9 cellular contexts compared by ENCODE assay signal in genomic region chr9:124040935-124041816, GRCh38. TPM values are rescaled to one million over a fixed set of nuclear protein-coding genes. Genes with fewer than 3 reads are reported as not detected.
DNase-seq lines count a peak whose midpoint lies in the region; TF ChIP-seq lines count a peak whose summit lies in the region.
"Had no signal": no experiment of that assay in that cellular context is flagged by ENCODE, and none has a peak within 500 bp of the region (broad histone marks: within the 10 kb centered on the region; RNA-seq: fewer than 3 reads in every experiment).

No MANE protein-coding gene starts in this region.

- no peak for DNase-seq in HFF-Myc (ENCODE audit: extremely low read depth, low read depth)
- peak; percentile 65 for DNase-seq in UCSD-AML1 (lab: John Stamatoyannopoulos, UW; ENCODE audit: unreplicated experiment)
- peak; percentile 46 for DNase-seq in dermis blood vessel endothelial cell
- no peak for DNase-seq in mesenchymal stem cell
- DNase-seq in stimulated activated naive CD4-positive, alpha-beta T cell treated with Interleukin-2 at 50 U/mL for 16 hours (lab: John Stamatoyannopoulos, UW) = no peak
- DNase-seq in putamen (ENCODE audit: low spot score) = no peak

- peak overlapping the region; percentile 79 for H3K4me2 ChIP-seq in mesenchymal stem cell (ENCODE audit: low read length, poor library complexity, severe bottlenecking)

- H2BK5ac ChIP-seq in mesenchymal stem cell (ENCODE audit: low read depth, low read length, poor library complexity, severe bottlenecking) = no peak overlapping the region

- H3K36me3 ChIP-seq in mesenchymal stem cell (ENCODE audit: control insufficient read depth in 1 of 2, insufficient read depth in 2 of 2, low read depth in 1 of 2, low read length in 2 of 2) (no peaks in the 10 kb centered on the region), subcutaneous abdominal adipose tissue (ENCODE audit: control insufficient read depth in 5 of 5, insufficient read depth in 5 of 5, low read length in 5 of 5) (no peaks in the 10 kb centered on the region)

- no peak overlapping the region for H3K4ac ChIP-seq in mesenchymal stem cell (ENCODE audit: low read depth in 1 of 2, low read length in 2 of 2)

- H3K4me1 ChIP-seq in mesenchymal stem cell (ENCODE audit: control insufficient read depth, insufficient read depth, low read depth, low read length) (peaks cover 21% of the 10 kb centered on the region), subcutaneous abdominal adipose tissue (ENCODE audit: control insufficient read depth in 5 of 5, insufficient read depth in 5 of 5, low read length in 5 of 5) (peaks cover 0 to 32% (median 19%) of the 10 kb centered on the region in 5 donors)

- H2AK5ac ChIP-seq in mesenchymal stem cell (ENCODE audit: low read length, severe bottlenecking) = no peak overlapping the region

- peak overlapping the region in 1 of 2 experiments; percentile 61 for H2BK12ac ChIP-seq in mesenchymal stem cell (ENCODE audit: low read length in 2 of 2)

- H3K79me1 ChIP-seq in mesenchymal stem cell (replicated peaks; ENCODE audit: low read length, poor library complexity, severe bottlenecking) = no peaks in the 10 kb centered on the region

- H3K23ac ChIP-seq in mesenchymal stem cell (ENCODE audit: low read length in 2 of 2) = peak overlapping the region in 1 of 2 experiments; percentile 73

- H3K9ac ChIP-seq in mesenchymal stem cell (ENCODE audit: low read length) (peak overlapping the region; percentile 21), subcutaneous abdominal adipose tissue (ENCODE audit: low read length in 5 of 5) (peak overlapping the region in 2 of 5 donors; percentile 28 to 52)

- H2AFZ ChIP-seq in mesenchymal stem cell (ENCODE audit: low read depth, low read length) = peak overlapping the region; percentile 44

- H3K27ac ChIP-seq in C4-2B (no peak overlapping the region), mesenchymal stem cell (ENCODE audit: low read length, poor library complexity, severe bottlenecking) (no peak overlapping the region), subcutaneous abdominal adipose tissue (ENCODE audit: low read depth, low read length) (no peak overlapping the region)

- TF ChIP-seq CTCF in C4-2B (conservative IDR thresholded peaks at IDR 0.05) (peak; percentile 91), HFF-Myc (IDR thresholded peaks at IDR 0.05; ENCODE audit: low read depth, low read length, missing control alignments) (peak; percentile 87)

- H3K4me3 ChIP-seq in HFF-Myc (replicated peaks; ENCODE audit: low read depth, low read length) (peak overlapping the region; percentile 43), mesenchymal stem cell (ENCODE audit: insufficient read depth in 1 of 2, low read depth in 1 of 2, low read length in 2 of 2) (peak overlapping the region; percentile 49 to 58), subcutaneous abdominal adipose tissue (ENCODE audit: low read depth in 1 of 5, low read length in 5 of 5) (peak overlapping the region; percentile 48 to 63 (median 53))

- peak overlapping the region in 1 of 2 experiments; percentile 48 for H3K18ac ChIP-seq in mesenchymal stem cell (ENCODE audit: low read depth in 1 of 2, low read length in 2 of 2)

- H4K8ac ChIP-seq in mesenchymal stem cell (ENCODE audit: low read length) = peak overlapping the region; percentile 36

- no peak overlapping the region for H2BK120ac ChIP-seq in mesenchymal stem cell (ENCODE audit: low read depth, low read length)

- no peak overlapping the region for H3K14ac ChIP-seq in mesenchymal stem cell (ENCODE audit: low read length in 2 of 2)

- WGBS in mesenchymal stem cell = 12% methylated on average over 55 of the region's 55 CpGs

- H4K91ac ChIP-seq in mesenchymal stem cell (ENCODE audit: low read length) = no peak overlapping the region

- H3K9me3 ChIP-seq in mesenchymal stem cell (ENCODE audit: control insufficient read depth, low read length) (no peaks in the 10 kb centered on the region), subcutaneous abdominal adipose tissue (ENCODE audit: control insufficient read depth in 5 of 5, low read length in 5 of 5) (peaks cover 0 to 3% (median 0%) of the 10 kb centered on the region in 5 donors)

- peak overlapping the region; percentile 2 for H2BK15ac ChIP-seq in mesenchymal stem cell (ENCODE audit: low read depth, poor library complexity, severe bottlenecking)

- peaks cover 71 to 77% of the 10 kb centered on the region in 2 experiments for H3K27me3 ChIP-seq in mesenchymal stem cell (ENCODE audit: control insufficient read depth in 1 of 2, insufficient read depth in 1 of 2, low read length in 2 of 2)
- peaks cover 24 to 56% (median 35%) of the 10 kb centered on the region in 5 donors for H3K27me3 ChIP-seq in subcutaneous abdominal adipose tissue (ENCODE audit: control insufficient read depth in 5 of 5, insufficient read depth in 4 of 5, low read length in 5 of 5)

RNA-seq across cellular contexts. Expression of gene LHX2, which starts 29.6 kb away (rescaled TPM):
- not detected in 2 replicates for total RNA-seq in dermis blood vessel endothelial cell
- polyA plus RNA-seq in mesenchymal stem cell (2013, experiment 1 of 2) = not detected
- polyA plus RNA-seq in mesenchymal stem cell (2013, experiment 2 of 2) = 0.05 TPM
- total RNA-seq: renal cortical epithelial cell had no signal

Comparison
In these comparisons a context has a peak if more than half of its experiments do, and no peak if none do; other contexts are left out.
1. DNase-seq: peak in UCSD-AML1 (single experiment) and dermis blood vessel endothelial cell (single experiment); none in HFF-Myc (single experiment), mesenchymal stem cell (single experiment), stimulated activated naive CD4-positive, alpha-beta T cell treated with Interleukin-2 at 50 U/mL for 16 hours (single experiment) and putamen (single experiment).
2. Peak in every context shown above with its lines, with median percentiles within 50 percentile points of each other: H3K4me3 ChIP-seq.